In the genomic region with DNA sequence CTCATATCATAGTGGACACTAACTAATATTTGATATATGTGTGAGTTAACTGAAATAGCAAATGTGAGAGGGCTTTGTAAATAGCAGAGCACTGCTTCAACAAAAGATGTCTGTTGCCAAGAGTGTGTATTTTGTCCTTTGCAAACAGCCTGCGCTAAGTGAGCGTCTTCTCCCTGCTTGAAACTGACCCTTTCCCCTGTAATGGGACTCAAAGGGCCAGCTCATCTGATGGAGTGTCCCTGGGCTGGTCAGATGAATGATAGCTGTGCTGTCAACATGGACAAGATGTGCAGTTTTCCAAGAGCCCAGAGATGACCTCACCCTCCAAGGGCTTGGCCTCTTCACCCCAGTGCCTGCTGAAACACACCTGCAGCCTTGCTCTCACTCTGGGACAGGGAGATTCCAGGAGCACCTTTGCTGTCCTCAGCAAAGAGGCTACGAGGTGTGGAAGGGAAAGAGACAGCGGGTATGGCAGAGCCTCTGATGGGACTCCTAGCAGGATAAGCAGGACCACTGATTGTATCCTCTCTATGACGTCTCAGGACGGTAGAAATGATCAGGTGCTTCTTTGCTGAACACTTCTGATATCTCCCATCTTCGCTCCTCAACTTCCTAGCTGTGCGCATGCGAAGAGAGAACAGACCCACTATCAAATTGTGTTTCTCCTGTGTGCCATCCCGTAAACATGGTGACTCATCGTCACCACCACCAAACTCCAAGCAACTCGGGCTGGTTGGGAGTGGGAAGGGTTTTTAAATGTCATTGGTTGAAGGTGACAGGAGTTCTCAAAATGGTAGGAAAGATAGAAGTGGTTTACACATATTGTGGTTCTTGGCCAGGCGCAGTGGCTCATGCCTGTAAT, we compare ENCODE assay signal across 25 cellular contexts.
"Had no signal": no experiment of that assay in that cellular context is flagged by ENCODE, and none has a peak within 500 bp of the region (broad histone marks: within the 10 kb centered on the region; RNA-seq: fewer than 3 reads in every experiment).

No MANE protein-coding gene starts in this region.

- H3K27ac Mint-ChIP-seq: mesothelial cell of epicardium; natural killer cell treated with Interleukin-12 subunit alpha and Interleukin-12 subunit beta and Interleukin-15 and Interleukin-18, amount 100 ng/mL, for 72 hours; neural progenitor cell; progenitor cell of endocrine pancreas; stimulated activated effector memory CD8-positive, alpha-beta T cell treated with anti-CD3 and anti-CD28 coated beads, Interleukin-12 subunit alpha, Interleukin-12 subunit beta, amount 100 ng/mL, for 72 hours had no signal

- H3K4me1 Mint-ChIP-seq: naive B cell; stimulated activated effector memory CD8-positive, alpha-beta T cell treated with anti-CD3 and anti-CD28 coated beads, Interleukin-12 subunit alpha, Interleukin-12 subunit beta, amount 100 ng/mL, for 72 hours had no signal

- H3K4me3 Mint-ChIP-seq: mesothelial cell of epicardium; naive B cell; natural killer cell treated with Interleukin-12 subunit alpha and Interleukin-12 subunit beta and Interleukin-15 and Interleukin-18, amount 100 ng/mL, for 72 hours; neural progenitor cell; stimulated activated effector memory CD8-positive, alpha-beta T cell treated with anti-CD3 and anti-CD28 coated beads, Interleukin-12 subunit alpha, Interleukin-12 subunit beta, amount 100 ng/mL, for 72 hours had no signal

- H3K9ac ChIP-seq: neural progenitor cell, parathyroid adenoma had no signal

- H2AFZ ChIP-seq: hepatocyte, neural progenitor cell, parathyroid adenoma had no signal

- H3K27me3 ChIP-seq: dorsolateral prefrontal cortex, gastrocnemius medialis, hepatocyte, left lung, neural progenitor cell, stomach, thyroid gland had no signal

- H3K9me3 Mint-ChIP-seq: mesothelial cell of epicardium; naive B cell; natural killer cell treated with Interleukin-12 subunit alpha and Interleukin-12 subunit beta and Interleukin-15 and Interleukin-18, amount 100 ng/mL, for 72 hours; neural progenitor cell; stimulated activated effector memory CD8-positive, alpha-beta T cell treated with anti-CD3 and anti-CD28 coated beads, Interleukin-12 subunit alpha, Interleukin-12 subunit beta, amount 100 ng/mL, for 72 hours had no signal

- H3K27ac ChIP-seq: dorsolateral prefrontal cortex, gastrocnemius medialis, heart left ventricle, hepatocyte, left lung, neural progenitor cell, parathyroid adenoma, stomach, thyroid gland had no signal

- FAIRE-seq: islet of Langerhans had no signal

- DNase-seq: dorsolateral prefrontal cortex; effector CD4-positive, alpha-beta T cell; foreskin fibroblast; gastrocnemius medialis; heart left ventricle; left cardiac atrium; left lung; mesenchymal stem cell; mucosa of descending colon; naive B cell; stimulated activated CD4-positive, alpha-beta T cell treated with anti-CD3 and anti-CD28 coated beads, Interleukin-2, amount 100 ng/mL, for 24 hours; stimulated activated CD4-positive, alpha-beta T cell treated with anti-CD3 and anti-CD28 coated beads, Interleukin-4, amount 100 ng/mL, for 24 hours; stimulated activated naive CD4-positive, alpha-beta T cell treated with Interleukin-2 at 50 U/mL for 16 hours; stomach; thyroid gland had no signal

- H3K9me3 ChIP-seq: gastrocnemius medialis, heart left ventricle, left lung, mucosa of descending colon, stomach, thyroid gland had no signal

- H3K4me1 ChIP-seq: gastrocnemius medialis, parathyroid adenoma had no signal

- H3K4me2 ChIP-seq: hepatocyte, neural progenitor cell, smooth muscle cell had no signal

- H3K36me3 ChIP-seq: gastrocnemius medialis, heart left ventricle, left lung, neural progenitor cell, thyroid gland had no signal

- H3K4me3 ChIP-seq: dorsolateral prefrontal cortex, gastrocnemius medialis, heart left ventricle, hepatocyte, left lung, mucosa of descending colon, neural progenitor cell, smooth muscle cell, stomach, thyroid gland had no signal

- ATAC-seq: gastrocnemius medialis; heart left ventricle; left cardiac atrium; left lung; mucosa of descending colon; natural killer cell treated with Interleukin-12 subunit alpha and Interleukin-12 subunit beta and Interleukin-15 and Interleukin-18, amount 100 ng/mL, for 72 hours; sciatic nerve; stimulated activated effector memory CD8-positive, alpha-beta T cell treated with anti-CD3 and anti-CD28 coated beads, Interleukin-12 subunit alpha, Interleukin-12 subunit beta, amount 100 ng/mL, for 72 hours had no signal

- H3K79me2 ChIP-seq: hepatocyte, parathyroid adenoma had no signal

- H3K27me3 Mint-ChIP-seq: naive B cell; natural killer cell treated with Interleukin-12 subunit alpha and Interleukin-12 subunit beta and Interleukin-15 and Interleukin-18, amount 100 ng/mL, for 72 hours had no signal

- H3K36me3 Mint-ChIP-seq: natural killer cell treated with Interleukin-12 subunit alpha and Interleukin-12 subunit beta and Interleukin-15 and Interleukin-18, amount 100 ng/mL, for 72 hours; neural progenitor cell; stimulated activated effector memory CD8-positive, alpha-beta T cell treated with anti-CD3 and anti-CD28 coated beads, Interleukin-12 subunit alpha, Interleukin-12 subunit beta, amount 100 ng/mL, for 72 hours had no signal
